ENCODE assay signal across 1 cellular context in genomic region chr17:39547713-39548478, GRCh38.
TF ChIP-seq lines count a peak whose summit lies in the region.

No MANE protein-coding gene starts in this region.

TF ChIP-seq in HepG2, 621 proteins besides CTCF, POLR2A, EP300 and RAD21 (continued from another document and continues in another):
- TF ChIP-seq, protein P1, sequence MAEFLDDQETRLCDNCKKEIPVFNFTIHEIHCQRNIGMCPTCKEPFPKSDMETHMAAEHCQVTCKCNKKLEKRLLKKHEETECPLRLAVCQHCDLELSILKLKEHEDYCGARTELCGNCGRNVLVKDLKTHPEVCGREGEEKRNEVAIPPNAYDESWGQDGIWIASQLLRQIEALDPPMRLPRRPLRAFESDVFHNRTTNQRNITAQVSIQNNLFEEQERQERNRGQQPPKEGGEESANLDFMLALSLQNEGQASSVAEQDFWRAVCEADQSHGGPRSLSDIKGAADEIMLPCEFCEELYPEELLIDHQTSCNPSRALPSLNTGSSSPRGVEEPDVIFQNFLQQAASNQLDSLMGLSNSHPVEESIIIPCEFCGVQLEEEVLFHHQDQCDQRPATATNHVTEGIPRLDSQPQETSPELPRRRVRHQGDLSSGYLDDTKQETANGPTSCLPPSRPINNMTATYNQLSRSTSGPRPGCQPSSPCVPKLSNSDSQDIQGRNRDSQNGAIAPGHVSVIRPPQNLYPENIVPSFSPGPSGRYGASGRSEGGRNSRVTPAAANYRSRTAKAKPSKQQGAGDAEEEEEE (CRISPR knock-in tag; IDR thresholded peaks at IDR 0.05; ENCODE audit: borderline replicate concordance): no peak
- no peak for TF ChIP-seq NFRKB (IDR thresholded peaks at IDR 0.05)
- no peak for TF ChIP-seq ZNF34 (CRISPR knock-in tag; IDR thresholded peaks at IDR 0.05; ENCODE audit: borderline replicate concordance)
- TF ChIP-seq ATF6 (CRISPR knock-in tag; conservative IDR thresholded peaks at IDR 0.05): no peak
- TF ChIP-seq SIX4 (CRISPR knock-in tag; IDR thresholded peaks at IDR 0.05): no peak
- TF ChIP-seq ZNF44 (CRISPR knock-in tag; IDR thresholded peaks at IDR 0.05): no peak
- no peak for TF ChIP-seq RFXANK (CRISPR knock-in tag; IDR thresholded peaks at IDR 0.05)
- TF ChIP-seq RORA (CRISPR knock-in tag; IDR thresholded peaks at IDR 0.05): no peak
- 0 out of 2 replicates have a peak, but pooled peaks have one; percentile 36 for TF ChIP-seq KLF11 (CRISPR knock-in tag; IDR thresholded peaks at IDR 0.05)
- TF ChIP-seq ZNF121 (CRISPR knock-in tag; IDR thresholded peaks at IDR 0.05): no peak
- no peak for TF ChIP-seq MTF2 (CRISPR knock-in tag; IDR thresholded peaks at IDR 0.05; ENCODE audit: borderline replicate concordance)
- peak; percentile 78 for TF ChIP-seq STAG1 (CRISPR knock-in tag; IDR thresholded peaks at IDR 0.05)
- TF ChIP-seq ZNF841 (CRISPR knock-in tag; IDR thresholded peaks at IDR 0.05; ENCODE audit: borderline replicate concordance): no peak
- TF ChIP-seq U2AF2 (IDR thresholded peaks at IDR 0.05; ENCODE audit: low read depth, low read length): no peak
- TF ChIP-seq PHF5A (CRISPR knock-in tag; IDR thresholded peaks at IDR 0.05; ENCODE audit: low read depth, unreplicated experiment): no peak
- no peak for TF ChIP-seq KLF9 (CRISPR knock-in tag; IDR thresholded peaks at IDR 0.05; ENCODE audit: low read depth)
- TF ChIP-seq ZNF3 (CRISPR knock-in tag; IDR thresholded peaks at IDR 0.05): no peak
- TF ChIP-seq MTF1 (CRISPR knock-in tag; IDR thresholded peaks at IDR 0.05): no peak
- no peak for TF ChIP-seq CREM (IDR thresholded peaks at IDR 0.05)
- TF ChIP-seq CREM (CRISPR knock-in tag; IDR thresholded peaks at IDR 0.05): no peak
- no peak for TF ChIP-seq ZNF773 (CRISPR knock-in tag; IDR thresholded peaks at IDR 0.05; ENCODE audit: borderline replicate concordance)
- no peak for TF ChIP-seq ZSCAN9 (CRISPR knock-in tag; IDR thresholded peaks at IDR 0.05; ENCODE audit: borderline replicate concordance)
- TF ChIP-seq RAD51 (IDR thresholded peaks at IDR 0.05; ENCODE audit: borderline replicate concordance): no peak
- no peak for TF ChIP-seq GMEB2 (CRISPR knock-in tag; IDR thresholded peaks at IDR 0.05; ENCODE audit: low read depth)
- TF ChIP-seq CREB1 (IDR thresholded peaks at IDR 0.05): no peak
- no peak for TF ChIP-seq CREB1 (CRISPR knock-in tag; IDR thresholded peaks at IDR 0.05)
- TF ChIP-seq HOXA9 (CRISPR knock-in tag; IDR thresholded peaks at IDR 0.05; ENCODE audit: borderline replicate concordance): no peak
- no peak for TF ChIP-seq PPARG (CRISPR knock-in tag; conservative IDR thresholded peaks at IDR 0.05)
- TF ChIP-seq SP1 (IDR thresholded peaks at IDR 0.05): no peak
- no peak; the same call in 1 of the 2 replicates for TF ChIP-seq SP1 (CRISPR knock-in tag; IDR thresholded peaks at IDR 0.05)
- no peak for TF ChIP-seq ZNF446 (CRISPR knock-in tag; IDR thresholded peaks at IDR 0.05)
- TF ChIP-seq ZNF17 (CRISPR knock-in tag; IDR thresholded peaks at IDR 0.05): no peak
- TF ChIP-seq, protein P2, sequence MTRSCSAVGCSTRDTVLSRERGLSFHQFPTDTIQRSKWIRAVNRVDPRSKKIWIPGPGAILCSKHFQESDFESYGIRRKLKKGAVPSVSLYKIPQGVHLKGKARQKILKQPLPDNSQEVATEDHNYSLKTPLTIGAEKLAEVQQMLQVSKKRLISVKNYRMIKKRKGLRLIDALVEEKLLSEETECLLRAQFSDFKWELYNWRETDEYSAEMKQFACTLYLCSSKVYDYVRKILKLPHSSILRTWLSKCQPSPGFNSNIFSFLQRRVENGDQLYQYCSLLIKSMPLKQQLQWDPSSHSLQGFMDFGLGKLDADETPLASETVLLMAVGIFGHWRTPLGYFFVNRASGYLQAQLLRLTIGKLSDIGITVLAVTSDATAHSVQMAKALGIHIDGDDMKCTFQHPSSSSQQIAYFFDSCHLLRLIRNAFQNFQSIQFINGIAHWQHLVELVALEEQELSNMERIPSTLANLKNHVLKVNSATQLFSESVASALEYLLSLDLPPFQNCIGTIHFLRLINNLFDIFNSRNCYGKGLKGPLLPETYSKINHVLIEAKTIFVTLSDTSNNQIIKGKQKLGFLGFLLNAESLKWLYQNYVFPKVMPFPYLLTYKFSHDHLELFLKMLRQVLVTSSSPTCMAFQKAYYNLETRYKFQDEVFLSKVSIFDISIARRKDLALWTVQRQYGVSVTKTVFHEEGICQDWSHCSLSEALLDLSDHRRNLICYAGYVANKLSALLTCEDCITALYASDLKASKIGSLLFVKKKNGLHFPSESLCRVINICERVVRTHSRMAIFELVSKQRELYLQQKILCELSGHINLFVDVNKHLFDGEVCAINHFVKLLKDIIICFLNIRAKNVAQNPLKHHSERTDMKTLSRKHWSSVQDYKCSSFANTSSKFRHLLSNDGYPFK (CRISPR knock-in tag; IDR thresholded peaks at IDR 0.05; ENCODE audit: borderline replicate concordance): 0 out of 2 replicates have a peak, but pooled peaks have one; percentile 33
- 0 out of 2 replicates have a peak, but pooled peaks have one; percentile 12 for TF ChIP-seq ZSCAN31 (CRISPR knock-in tag; IDR thresholded peaks at IDR 0.05; ENCODE audit: low read depth)
- no peak for TF ChIP-seq SP140L (CRISPR knock-in tag; IDR thresholded peaks at IDR 0.05; ENCODE audit: borderline replicate concordance)
- peak; percentile 39; the same call in 1 of the 2 replicates for TF ChIP-seq ZNF619 (CRISPR knock-in tag; IDR thresholded peaks at IDR 0.05)
- no peak for TF ChIP-seq ZNF10 (CRISPR knock-in tag; IDR thresholded peaks at IDR 0.05; ENCODE audit: borderline replicate concordance, low read depth)
- TF ChIP-seq FOXA1 (IDR thresholded peaks at IDR 0.05): no peak
- TF ChIP-seq FOXA1 (CRISPR knock-in tag; IDR thresholded peaks at IDR 0.05): no peak
- 0 out of 2 replicates have a peak, but pooled peaks have one; percentile 32 for TF ChIP-seq ZNF709 (CRISPR knock-in tag; IDR thresholded peaks at IDR 0.05)
- no peak for TF ChIP-seq ZNF225 (CRISPR knock-in tag; IDR thresholded peaks at IDR 0.05)
- TF ChIP-seq ZNF800 (CRISPR knock-in tag; IDR thresholded peaks at IDR 0.05): no peak
- TF ChIP-seq MAFK (conservative IDR thresholded peaks at IDR 0.05 in 1 of 2, IDR thresholded peaks at IDR 0.05 in 1 of 2; ENCODE audit: low read length in 2 of 2): no peak
- peak; percentile 37; the same call in 1 of the 2 replicates for TF ChIP-seq RXRB (CRISPR knock-in tag; IDR thresholded peaks at IDR 0.05; ENCODE audit: borderline replicate concordance)
- no peak for TF ChIP-seq U2AF1 (optimal IDR thresholded peaks at IDR 0.05; ENCODE audit: low read depth, low read length)
- no peak for TF ChIP-seq NCOA2 (CRISPR knock-in tag; IDR thresholded peaks at IDR 0.05)
- no peak for TF ChIP-seq ZNF720 (CRISPR knock-in tag; IDR thresholded peaks at IDR 0.05)
- TF ChIP-seq UBTF (CRISPR knock-in tag; IDR thresholded peaks at IDR 0.05): no peak
- no peak for TF ChIP-seq KLF12 (CRISPR knock-in tag; IDR thresholded peaks at IDR 0.05; ENCODE audit: borderline replicate concordance)
- TF ChIP-seq, protein P3, sequence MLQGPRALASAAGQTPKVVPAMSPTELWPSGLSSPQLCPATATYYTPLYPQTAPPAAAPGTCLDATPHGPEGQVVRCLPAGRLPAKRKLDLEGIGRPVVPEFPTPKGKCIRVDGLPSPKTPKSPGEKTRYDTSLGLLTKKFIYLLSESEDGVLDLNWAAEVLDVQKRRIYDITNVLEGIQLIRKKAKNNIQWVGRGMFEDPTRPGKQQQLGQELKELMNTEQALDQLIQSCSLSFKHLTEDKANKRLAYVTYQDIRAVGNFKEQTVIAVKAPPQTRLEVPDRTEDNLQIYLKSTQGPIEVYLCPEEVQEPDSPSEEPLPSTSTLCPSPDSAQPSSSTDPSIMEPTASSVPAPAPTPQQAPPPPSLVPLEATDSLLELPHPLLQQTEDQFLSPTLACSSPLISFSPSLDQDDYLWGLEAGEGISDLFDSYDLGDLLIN (CRISPR knock-in tag; IDR thresholded peaks at IDR 0.05; ENCODE audit: borderline replicate concordance): no peak
- no peak for TF ChIP-seq ZBTB1 (CRISPR knock-in tag; IDR thresholded peaks at IDR 0.05; ENCODE audit: borderline replicate concordance)
- no peak for TF ChIP-seq ZNF563 (CRISPR knock-in tag; IDR thresholded peaks at IDR 0.05)
- 0 out of 2 replicates have a peak, but pooled peaks have one; percentile 32 for TF ChIP-seq YEATS2 (CRISPR knock-in tag; IDR thresholded peaks at IDR 0.05; ENCODE audit: borderline replicate concordance)
- TF ChIP-seq TGIF2 (CRISPR knock-in tag; IDR thresholded peaks at IDR 0.05): no peak; the same call in 1 of the 2 replicates
- 0 out of 2 replicates have a peak, but pooled peaks have one; percentile 40 for TF ChIP-seq ZSCAN21 (CRISPR knock-in tag; IDR thresholded peaks at IDR 0.05; ENCODE audit: borderline replicate concordance)
- no peak for TF ChIP-seq RBM39 (IDR thresholded peaks at IDR 0.05; ENCODE audit: low read depth, low read length, poor library complexity, severe bottlenecking)
- no peak for TF ChIP-seq MBNL3 (CRISPR knock-in tag; conservative IDR thresholded peaks at IDR 0.05)
- TF ChIP-seq ELF3 (CRISPR knock-in tag; IDR thresholded peaks at IDR 0.05): no peak
- no peak for TF ChIP-seq POGZ (CRISPR knock-in tag; IDR thresholded peaks at IDR 0.05)
- TF ChIP-seq ETV5 (CRISPR knock-in tag; IDR thresholded peaks at IDR 0.05; ENCODE audit: borderline replicate concordance): 0 out of 2 replicates have a peak, but pooled peaks have one; percentile 26
- TF ChIP-seq ZNF777 (CRISPR knock-in tag; IDR thresholded peaks at IDR 0.05): no peak
- TF ChIP-seq RFX5 (IDR thresholded peaks at IDR 0.05; ENCODE audit: low read depth, low read length): no peak
- no peak for TF ChIP-seq MED13 (CRISPR knock-in tag; IDR thresholded peaks at IDR 0.05)
- TF ChIP-seq ZFP41 (CRISPR knock-in tag; IDR thresholded peaks at IDR 0.05; ENCODE audit: borderline replicate concordance): no peak
- TF ChIP-seq TP53 (CRISPR knock-in tag; conservative IDR thresholded peaks at IDR 0.05): no peak
- no peak for TF ChIP-seq FIP1L1 (IDR thresholded peaks at IDR 0.05; ENCODE audit: borderline replicate concordance, insufficient read depth, low read depth, low read length)
- peak; percentile 62 for TF ChIP-seq SMC3 (IDR thresholded peaks at IDR 0.05; ENCODE audit: low read length)
- no peak for TF ChIP-seq ZFP36L2 (CRISPR knock-in tag; IDR thresholded peaks at IDR 0.05)
- TF ChIP-seq, protein P4, sequence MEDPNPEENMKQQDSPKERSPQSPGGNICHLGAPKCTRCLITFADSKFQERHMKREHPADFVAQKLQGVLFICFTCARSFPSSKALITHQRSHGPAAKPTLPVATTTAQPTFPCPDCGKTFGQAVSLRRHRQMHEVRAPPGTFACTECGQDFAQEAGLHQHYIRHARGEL (CRISPR knock-in tag; IDR thresholded peaks at IDR 0.05): no peak
- no peak for TF ChIP-seq HES4 (CRISPR knock-in tag; IDR thresholded peaks at IDR 0.05; ENCODE audit: borderline replicate concordance)
- peak; percentile 50; the same call in 1 of the 2 replicates for TF ChIP-seq ZNF501 (CRISPR knock-in tag; IDR thresholded peaks at IDR 0.05)
